In the genomic region with DNA sequence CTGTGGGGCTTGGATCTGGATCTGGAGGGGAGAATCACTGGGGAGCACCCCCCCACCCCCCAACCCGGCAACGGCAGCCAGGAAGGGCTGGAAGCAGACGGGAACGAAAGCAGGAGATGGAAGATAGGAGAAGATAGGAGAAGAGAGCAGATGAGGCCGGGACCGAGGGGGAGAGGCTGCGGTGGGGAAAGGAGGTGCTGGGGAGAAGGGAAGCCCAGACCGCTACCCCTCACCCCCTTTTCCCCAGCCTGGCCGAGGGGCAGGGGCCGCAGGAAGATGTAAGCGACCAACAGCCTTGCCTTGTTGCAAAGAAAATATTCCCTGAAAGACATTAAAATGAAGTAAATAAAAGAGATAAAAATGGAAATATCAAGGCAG, we compare ENCODE assay signal across 14 cellular contexts. TPM values are rescaled to one million over a fixed set of nuclear protein-coding genes. Genes with fewer than 3 reads are reported as not detected.
A peak's percentile ranks its signal among the peaks of the same experiment; 100 is the strongest.
DNase-seq lines count a peak whose midpoint lies in the region; ATAC-seq and TF ChIP-seq lines count a peak whose summit lies in the region.
"Had no signal": no experiment of that assay in that cellular context is flagged by ENCODE, and none has a peak within 500 bp of the region (broad histone marks: within the 10 kb centered on the region; RNA-seq: fewer than 3 reads in every experiment).

No MANE protein-coding gene starts in this region.

- no peak overlapping the region for H3K27ac Mint-ChIP-seq in GM23338
- H3K27ac Mint-ChIP-seq in activated B cell treated with CpG ODN at 0.5 μM for 24 hours = no peak overlapping the region
- no peak overlapping the region for H3K27ac Mint-ChIP-seq in T-cell
- no peak overlapping the region for H3K27ac Mint-ChIP-seq in type B pancreatic cell

- no peak for TF ChIP-seq RAD21 in neural cell (conservative IDR thresholded peaks at IDR 0.05)

- CTCF ChIA-PET in activated B cell treated with CpG ODN at 0.5 μM for 24 hours (lab: Charles Lee) (no interaction called here), T-cell (lab: Charles Lee) (no interaction called here)

- H3K9me3 Mint-ChIP-seq in GM23338 (peaks cover 19% of the 10 kb centered on the region; the same call in 2 of the 3 replicates), activated B cell treated with CpG ODN at 0.5 μM for 24 hours (peaks cover 5% of the 10 kb centered on the region), T-cell (peaks cover 0 to 3% (median 0%) of the 10 kb centered on the region in 3 donors), type B pancreatic cell (peaks cover 8% of the 10 kb centered on the region)

- H3F3A ChIP-seq in GM23338 (replicated peaks; ENCODE audit: low read depth) (peaks cover 5% of the 10 kb centered on the region; the same call in 1 of the 2 replicates), neural cell (ENCODE audit: insufficient read depth, low read length, poor library complexity, severe bottlenecking) (no peaks in the 10 kb centered on the region)

- H3K36me3 ChIP-seq in BE2C (no peaks in the 10 kb centered on the region), GM23338 (ENCODE audit: insufficient read depth) (no peaks in the 10 kb centered on the region), neural cell (ENCODE audit: insufficient read depth, low read length) (no peaks in the 10 kb centered on the region)
- H3K36me3 ChIP-seq: HAP-1 had no signal

- H3K9me2 ChIP-seq in GM23338 (ENCODE audit: insufficient read depth) (no peaks in the 10 kb centered on the region), neural cell (ENCODE audit: insufficient read depth, low read length) (no peaks in the 10 kb centered on the region)

- H3K27me3 Mint-ChIP-seq in GM23338 (ENCODE audit: insufficient read depth, low read depth, poor library complexity) (peaks cover 24% of the 10 kb centered on the region), activated B cell treated with CpG ODN at 0.5 μM for 24 hours (peaks cover 33% of the 10 kb centered on the region), T-cell (peaks cover 9 to 31% of the 10 kb centered on the region in 2 donors), type B pancreatic cell (peaks cover 44% of the 10 kb centered on the region)

- H3K4me1 ChIP-seq in BE2C = peaks cover 11% of the 10 kb centered on the region
- peaks cover 4% of the 10 kb centered on the region; the same call in 1 of the 2 replicates for H3K4me1 ChIP-seq in GM23338 (ENCODE audit: insufficient read depth)
- H3K4me1 ChIP-seq: HAP-1 had no signal

- POLR2A ChIA-PET in activated B cell treated with CpG ODN at 0.5 μM for 24 hours (lab: Charles Lee) (no interaction called here), T-cell (lab: Charles Lee) (no interaction called here)

- H3K4me2 ChIP-seq in GM23338 (no peak overlapping the region), neural cell (ENCODE audit: low read length) (no peak overlapping the region)

- peaks cover 11% of the 10 kb centered on the region for H3K27me3 ChIP-seq in BE2C
- no peaks in the 10 kb centered on the region for H3K27me3 ChIP-seq in GM23338 (ENCODE audit: insufficient read depth)
- H3K27me3 ChIP-seq in neural cell (ENCODE audit: insufficient read depth, low read depth, low read length) = no peaks in the 10 kb centered on the region

- no peak for TF ChIP-seq EP300 in neural cell (conservative IDR thresholded peaks at IDR 0.05; ENCODE audit: poor library complexity, severe bottlenecking)

- ATAC-seq in GM23338 (no peak), activated B cell treated with CpG ODN at 0.5 μM for 24 hours (ENCODE audit: low read depth) (no peak), T-cell (replicated peaks in 1 of 4) (no peak), esophagus mucosa (no peak)

- peak overlapping the region; percentile 31 for H3K4me3 ChIP-seq in BE2C (ENCODE audit: low read depth, low read length)
- no peak overlapping the region for H3K4me3 ChIP-seq in GM23338
- H3K4me3 ChIP-seq in neural cell (ENCODE audit: low read length) = no peak overlapping the region
- H3K4me3 ChIP-seq: HAP-1 had no signal

- H3K4me1 Mint-ChIP-seq in GM23338 = peaks cover 20% of the 10 kb centered on the region
- H3K4me1 Mint-ChIP-seq in activated B cell treated with CpG ODN at 0.5 μM for 24 hours = peaks cover 31% of the 10 kb centered on the region
- H3K4me1 Mint-ChIP-seq in T-cell = peaks cover 17 to 23% (median 18%) of the 10 kb centered on the region in 3 donors
- H3K4me1 Mint-ChIP-seq in type B pancreatic cell (ENCODE audit: unreplicated experiment) = no peaks in the 10 kb centered on the region

- peaks cover 9% of the 10 kb centered on the region; the same call in 2 of the 3 replicates for H3K36me3 Mint-ChIP-seq in GM23338 (ENCODE audit: low read depth)
- H3K36me3 Mint-ChIP-seq in activated B cell treated with CpG ODN at 0.5 μM for 24 hours (ENCODE audit: low read depth) = no peaks in the 10 kb centered on the region
- H3K36me3 Mint-ChIP-seq in T-cell = no peaks in the 10 kb centered on the region
- no peaks in the 10 kb centered on the region for H3K36me3 Mint-ChIP-seq in type B pancreatic cell

- DNase-seq in BE2C (no peak), GM23338 (ENCODE audit: low spot score) (no peak), activated B cell treated with CpG ODN at 0.5 μM for 24 hours (no peak), T-cell (no peak), type B pancreatic cell (ENCODE audit: extremely low spot score, unreplicated experiment) (no peak), COLO829 (ENCODE audit: low spot score) (no peak)
- DNase-seq: MV-4-11, NCI-H187 treated with DMSO at 0.1 percent for 48 hours, SHP77 treated with DMSO at 0.1 percent for 48 hours had no signal

- intact Hi-C loops in activated B cell treated with CpG ODN at 0.5 μM for 24 hours (cut with micrococcal nuclease) = loop anchor here (2.0 kb wide), 1 partner anchor 25 kb away; no protein-coding TSS in a partner anchor

- H3K79me2 ChIP-seq in GM23338 (replicated peaks; ENCODE audit: insufficient read depth) (no peaks in the 10 kb centered on the region), neural cell (replicated peaks; ENCODE audit: insufficient read depth, low read length) (no peaks in the 10 kb centered on the region)

- H3K4me3 Mint-ChIP-seq in GM23338 (no peak overlapping the region), activated B cell treated with CpG ODN at 0.5 μM for 24 hours (peak overlapping the region; percentile 8), T-cell (no peak overlapping the region), type B pancreatic cell (no peak overlapping the region)

- H4K20me1 ChIP-seq in GM23338 (replicated peaks; ENCODE audit: insufficient read depth) (no peaks in the 10 kb centered on the region), neural cell (ENCODE audit: insufficient read depth) (no peaks in the 10 kb centered on the region)

- no peaks in the 10 kb centered on the region for H3K9me3 ChIP-seq in BE2C
- H3K9me3 ChIP-seq in neural cell (ENCODE audit: low read length) = no peaks in the 10 kb centered on the region
- H3K9me3 ChIP-seq: HAP-1 had no signal

- H2AFZ ChIP-seq in GM23338 (0 out of 2 replicates have a peak overlapping the region, but pooled peaks have one; percentile 72), neural cell (ENCODE audit: low read depth, low read length) (no peak overlapping the region)

- TF ChIP-seq CTCF in BE2C (IDR thresholded peaks at IDR 0.05; ENCODE audit: low read depth, low read length) (no peak), GM23338 (conservative IDR thresholded peaks at IDR 0.05; ENCODE audit: low read depth in 2 of 2) (no peak), activated B cell treated with CpG ODN at 0.5 μM for 24 hours (IDR thresholded peaks at IDR 0.05) (no peak), neural cell (IDR thresholded peaks at IDR 0.05; ENCODE audit: poor library complexity, severe bottlenecking) (no peak), type B pancreatic cell (conservative IDR thresholded peaks at IDR 0.05) (no peak)

- H3K9ac ChIP-seq in neural cell (ENCODE audit: low read length) = peak overlapping the region; percentile 29

- H3K27ac ChIP-seq in GM23338 (ENCODE audit: low read depth) (no peak overlapping the region), neural cell (ENCODE audit: low read length) (peak overlapping the region; percentile 57)

TF ChIP-seq in GM23338, 12 proteins besides CTCF, POLR2A, EP300 and RAD21 (continues in another document):
- TF ChIP-seq POLR2AphosphoS5 (IDR thresholded peaks at IDR 0.05; ENCODE audit: low read depth) (no peak), NANOG (IDR thresholded peaks at IDR 0.05; ENCODE audit: borderline replicate concordance) (no peak), ZNF331 (CRISPR knock-in tag; IDR thresholded peaks at IDR 0.05; ENCODE audit: low read depth) (no peak), STAT1 (IDR thresholded peaks at IDR 0.05; ENCODE audit: unreplicated experiment) (no peak)

TF ChIP-seq in neural cell, 6 proteins besides CTCF, POLR2A, EP300 and RAD21 (continues in another document):
- TF ChIP-seq MXI1 (conservative IDR thresholded peaks at IDR 0.05; ENCODE audit: poor library complexity, severe bottlenecking) (no peak), SMC3 (conservative IDR thresholded peaks at IDR 0.05; ENCODE audit: poor library complexity) (no peak), POLR2AphosphoS5 (IDR thresholded peaks at IDR 0.05) (no peak)

RNA-seq across cellular contexts. Expression of gene CBFA2T3, which starts 26.8 kb away (rescaled TPM):
- polyA plus RNA-seq in BE2C (2012; ENCODE audit: insufficient read depth, insufficient read length, low read depth) = not detected
- total RNA-seq in GM23338 (2014; rRNA removed; shearing (Covaris generic)) = 0.85 and 1.5 TPM in 2 replicates
- polyA plus RNA-seq in GM23338 (2016; fragmentation: Nextera tagmentation; extraction: Ambion mirVana) (0.70 and 0.87 TPM in 2 replicates), neural cell (0.74 and 2.1 TPM in 2 replicates)
- total RNA-seq in activated B cell treated with CpG ODN at 0.5 μM for 24 hours (50.8 and 63.3 TPM in 2 replicates), T-cell (1 to 10 TPM; 2.0 to 4.0 (median 2.1) TPM), esophagus mucosa (1.1 TPM), type B pancreatic cell (ENCODE audit: low replicate concordance) (8.9 and 9.4 TPM in 2 replicates)
- polyA minus RNA-seq in neural cell = 2.9 and 3.5 TPM in 2 replicates
- total RNA-seq: Daoy had no signal
- polyA plus RNA-seq: BJ had no signal
